In genomic region chr4:107950746-107951540, GRCh38 we compare ENCODE assay signal across 19 cellular contexts. TPM values are rescaled to one million over a fixed set of nuclear protein-coding genes. Genes with fewer than 3 reads are reported as not detected.
DNase-seq lines count a peak whose midpoint lies in the region; ATAC-seq and TF ChIP-seq lines count a peak whose summit lies in the region.
"Had no signal": no experiment of that assay in that cellular context is flagged by ENCODE, and none has a peak within 500 bp of the region (broad histone marks: within the 10 kb centered on the region; RNA-seq: fewer than 3 reads in every experiment).

No MANE protein-coding gene starts in this region.

- ATAC-seq in GM18907 (IDR thresholded peaks at IDR 0.05; ENCODE audit: unreplicated experiment) (no peak), GM18858 (IDR thresholded peaks at IDR 0.05; ENCODE audit: unreplicated experiment) (no peak)
- ATAC-seq: K562 had no signal

- H3K4me2 ChIP-seq in GM23248 (ENCODE audit: unreplicated experiment) = peak overlapping the region; percentile 22

- H3K36me3 ChIP-seq in ACC112 (ENCODE audit: insufficient read depth, low read length) (0 out of 2 replicates have a peak, but pooled peaks cover 7% of the 10 kb centered on the region), GM23248 (ENCODE audit: low read depth) (no peaks in the 10 kb centered on the region)

- no peak overlapping the region for H2AFZ ChIP-seq in ACC112 (ENCODE audit: low read length, unreplicated experiment)
- 0 out of 2 replicates have a peak overlapping the region, but pooled peaks have one; percentile 8 for H2AFZ ChIP-seq in GM23248

- H3K27me3 ChIP-seq in ACC112 (ENCODE audit: insufficient read depth, low read length) = no peaks in the 10 kb centered on the region
- no peaks in the 10 kb centered on the region for H3K27me3 ChIP-seq in GM23248 (replicated peaks; ENCODE audit: insufficient read depth)

- H3K4me1 ChIP-seq in ACC112 (ENCODE audit: control insufficient read depth, insufficient read depth, low read length, unreplicated experiment) = peaks cover 9% of the 10 kb centered on the region
- peaks cover 27% of the 10 kb centered on the region for H3K4me1 ChIP-seq in GM23248 (ENCODE audit: insufficient read depth)
- H3K4me1 ChIP-seq: HAP-1 had no signal

- DNase-seq in GM23248 (peak; percentile 53), choroid plexus epithelial cell (ENCODE audit: low read depth) (peak; percentile 6), kidney tubule cell (ENCODE audit: low spot score) (peak; percentile 37), ACHN (no peak)
- no peak for DNase-seq in activated naive CD4-positive, alpha-beta T cell (lab: John Stamatoyannopoulos, UW)
- DNase-seq: AML-193; COR-L47; NCI-H1417 treated with DMSO at 0.1 percent for 48 hours; NCI-H1930; NCI-H69; NK-92 treated with Interleukin-12 subunit alpha and Interleukin-12 subunit beta, amount 100 ng/mL, for 24 hours; OCI-M1; RPMI8226; SIG-M5 had no signal

- H3K79me2 ChIP-seq in ACC112 (ENCODE audit: control insufficient read depth, insufficient read depth, low read length, unreplicated experiment) = no peaks in the 10 kb centered on the region
- H3K79me2 ChIP-seq in GM23248 (ENCODE audit: insufficient read depth) = no peaks in the 10 kb centered on the region

- H3K9ac ChIP-seq in GM23248 = no peak overlapping the region

- in situ Hi-C loops in GM23248 (cut with MboI) = no loop called here
- in situ Hi-C loops in ACHN (cut with HindIII; ENCODE audit: low pct_ligation_motif_present, low pct_unique_long_range_greater_than_20kb, low sequenced_read_pairs) = no loop called here

- H3K9me3 ChIP-seq in GM23248 (ENCODE audit: low read depth) = no peaks in the 10 kb centered on the region
- H3K9me3 ChIP-seq: HAP-1 had no signal

- no peaks in the 10 kb centered on the region for H4K20me1 ChIP-seq in GM23248 (ENCODE audit: insufficient read depth)

- H3K27ac ChIP-seq in ACC112 (ENCODE audit: low read depth, low read length) (peak overlapping the region; percentile 8; the same call in 1 of the 2 replicates), GM23248 (peak overlapping the region; percentile 48)

- H3K4me3 ChIP-seq in ACC112 (ENCODE audit: low read depth, low read length) = no peak overlapping the region
- no peak overlapping the region for H3K4me3 ChIP-seq in GM23248
- no peak overlapping the region for H3K4me3 ChIP-seq in choroid plexus epithelial cell (ENCODE audit: low read depth, low read length)
- H3K4me3 ChIP-seq: HAP-1, K562 had no signal

- WGBS in GM23248 (ENCODE audit: low coverage in 1 of 2, low lambda C conversion rate in 2 of 2, missing lambda C conversion rate in 2 of 2), 2 experiments = 91% methylated on average over 2 of the region's 2 CpGs

- H3K9me2 ChIP-seq in GM23248 (ENCODE audit: insufficient read depth) = no peaks in the 10 kb centered on the region

- TF ChIP-seq CTCF in choroid plexus epithelial cell (conservative IDR thresholded peaks at IDR 0.05; ENCODE audit: low read depth, low read length) = no peak

- peaks cover 24% of the 10 kb centered on the region for H3F3A ChIP-seq in GM23248 (ENCODE audit: insufficient read depth)

RNA-seq across cellular contexts. Expression of gene CYP2U1, which starts 19.6 kb away (rescaled TPM):
- total RNA-seq in GM23248 (2014; rRNA removed; shearing (Covaris generic)) = 7.6 and 8.6 TPM in 2 replicates
- polyA plus RNA-seq in GM23248 (2016; fragmentation: Nextera tagmentation; extraction: Ambion mirVana) = 6.8 and 7.1 TPM in 2 replicates

RNA-seq across cellular contexts. Expression of gene HADH, which starts 38.7 kb away (rescaled TPM):
- total RNA-seq in GM23248 (2014; rRNA removed; shearing (Covaris generic)) = 4.0 and 4.5 TPM in 2 replicates
- 30.1 and 30.8 TPM in 2 replicates for polyA plus RNA-seq in GM23248 (2016; fragmentation: Nextera tagmentation; extraction: Ambion mirVana)

Comparison
In these comparisons a context has a peak if more than half of its experiments do, and no peak if none do; other contexts are left out.
1. DNase-seq: peak in GM23248 (single experiment), choroid plexus epithelial cell (single experiment) and kidney tubule cell (single experiment); none in activated naive CD4-positive, alpha-beta T cell (0 of 4) and ACHN (single experiment).